In genomic region chr17:1379930-1380313, GRCh38 we compare ENCODE assay signal across 10 cellular contexts. TPM values are rescaled to one million over a fixed set of nuclear protein-coding genes. Genes with fewer than 3 reads are reported as not detected.
A peak's percentile ranks its signal among the peaks of the same experiment; 100 is the strongest.
DNase-seq lines count a peak whose midpoint lies in the region; ATAC-seq and TF ChIP-seq lines count a peak whose summit lies in the region.
"Had no signal": no experiment of that assay in that cellular context is flagged by ENCODE, and none has a peak within 500 bp of the region (broad histone marks: within the 10 kb centered on the region; RNA-seq: fewer than 3 reads in every experiment).

No MANE protein-coding gene starts in this region.

- in situ Hi-C loops in KBM-7 (cut with MboI; ENCODE audit: low pct_unique_long_range_greater_than_20kb, low sequenced_read_pairs) = no loop called here

- no peak overlapping the region for H3K4me3 ChIP-seq in CD4-positive, alpha-beta memory T cell (ENCODE audit: low read length in 2 of 2)
- H3K4me3 ChIP-seq in HEK293 (ENCODE audit: low read depth, low read length) = no peak overlapping the region

- H3K27me3 ChIP-seq in CD4-positive, alpha-beta memory T cell (ENCODE audit: insufficient read depth, low read length) = no peaks in the 10 kb centered on the region
- H3K27me3 ChIP-seq: brain microvascular endothelial cell had no signal

- DNase-seq in CD4-positive, alpha-beta memory T cell = peak in 2 of 5 donors; percentile 38 to 81
- DNase-seq in activated naive CD8-positive, alpha-beta T cell treated with anti-CD3 and anti-CD28 coated beads, Interleukin-2, amount 50 U/mL, for 24 hours = no peak
- DNase-seq in naive thymus-derived CD8-positive, alpha-beta T cell = peak in 1 of 10 donors; percentile 18
- DNase-seq in NCI-H2107 treated with DMSO at 0.1 percent for 48 hours (lab: John Stamatoyannopoulos, UW; ENCODE audit: unreplicated experiment) (no peak), KBM-7 (no peak), NCI-H1105 treated with DMSO at 0.1 percent for 48 hours (lab: John Stamatoyannopoulos, UW) (no peak), inferior parietal cortex (ENCODE audit: extremely low spot score) (no peak)
- DNase-seq: brain microvascular endothelial cell, NCI-H2029 treated with DMSO at 0.1 percent for 48 hours had no signal

- peak overlapping the region; percentile 10 for H3K27ac ChIP-seq in CD4-positive, alpha-beta memory T cell (ENCODE audit: low read depth, low read length)
- H3K27ac ChIP-seq in HEK293 (ENCODE audit: extremely low read depth, low read depth, low read length) = peak overlapping the region; percentile 1
- H3K27ac ChIP-seq: brain microvascular endothelial cell had no signal

- H3K9me3 Mint-ChIP-seq in CD4-positive, alpha-beta memory T cell = no peaks in the 10 kb centered on the region
- no peaks in the 10 kb centered on the region for H3K9me3 Mint-ChIP-seq in activated naive CD8-positive, alpha-beta T cell treated with anti-CD3 and anti-CD28 coated beads, Interleukin-2, amount 50 U/mL, for 24 hours
- H3K9me3 Mint-ChIP-seq in naive thymus-derived CD8-positive, alpha-beta T cell = no peaks in the 10 kb centered on the region

- POLR2A ChIA-PET in CD4-positive, alpha-beta memory T cell (lab: Charles Lee; ENCODE audit: partially characterized antibody) = interaction anchor here (0.9 to 2.6 kb wide), 4 partner anchors 15 to 136 kb away, joined by 3 to 9 read pairs (median 6); partner anchors contain the start of genes INPP5K and YWHAE
- POLR2A ChIA-PET in HEK293 (lab: Yijun Ruan, JAX) = interaction anchor here (0.7 to 2.9 kb wide), 4 partner anchors 12 to 20 kb away, joined by 3 to 12 read pairs (median 6); partner anchors contain the start of gene YWHAE
- POLR2A ChIA-PET in naive thymus-derived CD8-positive, alpha-beta T cell (lab: Charles Lee) = interaction anchor here (1.1 to 1.2 kb wide), 2 partner anchors 38 to 135 kb away, joined by 3 read pairs; no protein-coding TSS in a partner anchor

- no peaks in the 10 kb centered on the region for H3K36me3 ChIP-seq in CD4-positive, alpha-beta memory T cell (ENCODE audit: insufficient read depth, low read length)
- H3K36me3 ChIP-seq in HEK293 (ENCODE audit: control insufficient read depth in 2 of 2, insufficient read depth in 1 of 2, low read length in 2 of 2) = peaks cover 17 to 29% of the 10 kb centered on the region in 2 experiments; a peak in 2 of 3 replicates
- H3K36me3 ChIP-seq: brain microvascular endothelial cell had no signal

- CTCF ChIA-PET in CD4-positive, alpha-beta memory T cell (lab: Charles Lee; ENCODE audit: partially characterized antibody) = interaction anchor here (0.7 to 3.1 kb wide), 3 partner anchors 12 to 135 kb away, joined by 3 to 21 read pairs (median 4); no protein-coding TSS in a partner anchor
- CTCF ChIA-PET in HEK293 (lab: Yijun Ruan, JAX) = interaction anchor here (0.6 to 3.1 kb wide), 8 partner anchors 9 to 153 kb away, joined by 3 to 42 read pairs (median 3); no protein-coding TSS in a partner anchor

- peaks cover 48 to 88% (median 63%) of the 10 kb centered on the region in 4 donors for H3K4me1 Mint-ChIP-seq in CD4-positive, alpha-beta memory T cell
- H3K4me1 Mint-ChIP-seq in activated naive CD8-positive, alpha-beta T cell treated with anti-CD3 and anti-CD28 coated beads, Interleukin-2, amount 50 U/mL, for 24 hours = peaks cover 82% of the 10 kb centered on the region
- H3K4me1 Mint-ChIP-seq in naive thymus-derived CD8-positive, alpha-beta T cell = peaks cover 33 to 91% (median 79%) of the 10 kb centered on the region in 4 donors

- peak overlapping the region; percentile 33 to 90 (median 84) for H3K27ac Mint-ChIP-seq in CD4-positive, alpha-beta memory T cell
- peak overlapping the region; percentile 44 for H3K27ac Mint-ChIP-seq in activated naive CD8-positive, alpha-beta T cell treated with anti-CD3 and anti-CD28 coated beads, Interleukin-2, amount 50 U/mL, for 24 hours
- peak overlapping the region; percentile 15 to 89 (median 60) for H3K27ac Mint-ChIP-seq in naive thymus-derived CD8-positive, alpha-beta T cell

- no peaks in the 10 kb centered on the region for H3K27me3 Mint-ChIP-seq in CD4-positive, alpha-beta memory T cell
- H3K27me3 Mint-ChIP-seq in activated naive CD8-positive, alpha-beta T cell treated with anti-CD3 and anti-CD28 coated beads, Interleukin-2, amount 50 U/mL, for 24 hours = no peaks in the 10 kb centered on the region
- H3K27me3 Mint-ChIP-seq in naive thymus-derived CD8-positive, alpha-beta T cell = no peaks in the 10 kb centered on the region

- H3K4me1 ChIP-seq in CD4-positive, alpha-beta memory T cell (ENCODE audit: insufficient read depth, low read length) = peaks cover 93% of the 10 kb centered on the region
- H3K4me1 ChIP-seq in HEK293 (ENCODE audit: control insufficient read depth, insufficient read depth, low read length) = peaks cover 68% of the 10 kb centered on the region

- no peaks in the 10 kb centered on the region for H3K9me3 ChIP-seq in CD4-positive, alpha-beta memory T cell (ENCODE audit: control insufficient read depth in 1 of 2, low read length in 2 of 2)
- H3K9me3 ChIP-seq in HEK293 (ENCODE audit: control insufficient read depth, insufficient read depth, low read depth, low read length) = no peaks in the 10 kb centered on the region

- intact Hi-C loops in CD4-positive, alpha-beta memory T cell (cut with micrococcal nuclease) = no loop called here

- peak overlapping the region; percentile 33 to 84 (median 58) for H3K4me3 Mint-ChIP-seq in CD4-positive, alpha-beta memory T cell
- H3K4me3 Mint-ChIP-seq in activated naive CD8-positive, alpha-beta T cell treated with anti-CD3 and anti-CD28 coated beads, Interleukin-2, amount 50 U/mL, for 24 hours = peak overlapping the region; percentile 7
- peak overlapping the region in 9 of 10 donors; percentile 4 to 76 (median 61) for H3K4me3 Mint-ChIP-seq in naive thymus-derived CD8-positive, alpha-beta T cell

- no peak for TF ChIP-seq CTCF in HEK293 (tag by site-specific recombination; IDR thresholded peaks at IDR 0.05)

- H3K36me3 Mint-ChIP-seq in CD4-positive, alpha-beta memory T cell = peaks cover 7 to 18% of the 10 kb centered on the region in 2 donors
- H3K36me3 Mint-ChIP-seq in activated naive CD8-positive, alpha-beta T cell treated with anti-CD3 and anti-CD28 coated beads, Interleukin-2, amount 50 U/mL, for 24 hours (ENCODE audit: low read depth) = peaks cover 25% of the 10 kb centered on the region
- peaks cover 0 to 50% (median 0%) of the 10 kb centered on the region in 3 donors for H3K36me3 Mint-ChIP-seq in naive thymus-derived CD8-positive, alpha-beta T cell

- ATAC-seq in activated naive CD8-positive, alpha-beta T cell treated with anti-CD3 and anti-CD28 coated beads, Interleukin-2, amount 50 U/mL, for 24 hours = peak; percentile 69
- ATAC-seq in naive thymus-derived CD8-positive, alpha-beta T cell = peak; percentile 41 to 55

TF ChIP-seq in HEK293, 187 proteins besides CTCF, POLR2A, EP300 and RAD21 (continues in another document):
- peak; percentile 37; the same call in 1 of the 2 replicates for TF ChIP-seq ZEB2 (tag by site-specific recombination; IDR thresholded peaks at IDR 0.05)
- no peak for TF ChIP-seq INSM2 (tag by site-specific recombination; IDR thresholded peaks at IDR 0.05)
- no peak for TF ChIP-seq WT1 (tag by site-specific recombination; IDR thresholded peaks at IDR 0.05)
- TF ChIP-seq ZNF112 (tag by site-specific recombination; IDR thresholded peaks at IDR 0.05) = no peak
- no peak for TF ChIP-seq ZNF221 (tag by site-specific recombination; IDR thresholded peaks at IDR 0.05; ENCODE audit: borderline replicate concordance)
- TF ChIP-seq ZNF473 (tag by site-specific recombination; IDR thresholded peaks at IDR 0.05) = no peak
- TF ChIP-seq ZNF280C (tag by site-specific recombination; IDR thresholded peaks at IDR 0.05) = no peak
- no peak for TF ChIP-seq ZNF19 (tag by site-specific recombination; IDR thresholded peaks at IDR 0.05; ENCODE audit: low read depth)
- TF ChIP-seq MYNN (tag by site-specific recombination; IDR thresholded peaks at IDR 0.05; ENCODE audit: borderline replicate concordance) = peak; percentile 30; the same call in 1 of the 2 replicates
- no peak for TF ChIP-seq ZSCAN16 (tag by site-specific recombination; IDR thresholded peaks at IDR 0.05)
- peak; percentile 88 for TF ChIP-seq ZNF121 (tag by site-specific recombination; IDR thresholded peaks at IDR 0.05)

RNA-seq across cellular contexts. Expression of gene YWHAE, which starts 20.1 kb away (rescaled TPM):
- 100 to 1,000 TPM; 142 to 143 TPM for total RNA-seq in CD4-positive, alpha-beta memory T cell
- polyA plus RNA-seq in CD4-positive, alpha-beta memory T cell = 10 to 100 TPM; 54.1 to 56.4 TPM
- total RNA-seq in naive thymus-derived CD8-positive, alpha-beta T cell = 100 to 1,000 TPM; 114 to 122 TPM
- polyA plus RNA-seq in naive thymus-derived CD8-positive, alpha-beta T cell = 10 to 100 TPM; 28.3 to 34.2 (median 34.0) TPM

Comparison
In these comparisons a context has a peak if more than half of its experiments do, and no peak if none do; other contexts are left out.
1. H3K4me3 Mint-ChIP-seq: peak in every context shown above with its lines; median percentile 61 in naive thymus-derived CD8-positive, alpha-beta T cell; 58 in CD4-positive, alpha-beta memory T cell; 7 in activated naive CD8-positive, alpha-beta T cell treated with anti-CD3 and anti-CD28 coated beads, Interleukin-2, amount 50 U/mL, for 24 hours.